1 cellular context compared by ENCODE assay signal in genomic region chr3:32856901-32857507, GRCh38.
TF ChIP-seq lines count a peak whose summit lies in the region.

No MANE protein-coding gene starts in this region.

TF ChIP-seq in SK-N-SH, 30 proteins besides CTCF, POLR2A, EP300 and RAD21 (continued from another document):
- no peak for TF ChIP-seq NFIC (IDR thresholded peaks at IDR 0.05; ENCODE audit: borderline replicate concordance)
- TF ChIP-seq POLR2AphosphoS5 (IDR thresholded peaks at IDR 0.05; ENCODE audit: low read depth, low read length): no peak
TF ChIP-seq in SK-N-SH: peak in this region for 0.
